In genomic region chr17:78650093-78650715, GRCh38 we compare ENCODE assay signal across 3 cellular contexts.
A peak's percentile ranks its signal among the peaks of the same experiment; 100 is the strongest.
TF ChIP-seq lines count a peak whose summit lies in the region.

No MANE protein-coding gene starts in this region.

TF ChIP-seq in SK-N-SH, 30 proteins besides CTCF, POLR2A, EP300 and RAD21 (continued from another document):
- TF ChIP-seq FOSL2 (IDR thresholded peaks at IDR 0.05; ENCODE audit: borderline replicate concordance, low read depth) (no peak), RFX5 (IDR thresholded peaks at IDR 0.05; ENCODE audit: low read length) (no peak)

TF ChIP-seq in SK-N-SH treated with all-trans-retinoic acid at 6 μM for 48 hours, 23 proteins besides CTCF, POLR2A, EP300 and RAD21:
- no peak for TF ChIP-seq TSHZ2 (CRISPR knock-in tag; IDR thresholded peaks at IDR 0.05)
- TF ChIP-seq ZFP30 (CRISPR knock-in tag; IDR thresholded peaks at IDR 0.05), result no peak
- TF ChIP-seq CSDC2 (CRISPR knock-in tag; IDR thresholded peaks at IDR 0.05), result no peak
- TF ChIP-seq ZC3H10 (CRISPR knock-in tag; IDR thresholded peaks at IDR 0.05), result no peak
- no peak for TF ChIP-seq ZNF70 (CRISPR knock-in tag; IDR thresholded peaks at IDR 0.05)
- TF ChIP-seq TOX (CRISPR knock-in tag; IDR thresholded peaks at IDR 0.05; ENCODE audit: borderline replicate concordance), result no peak
- TF ChIP-seq GLIS3 (CRISPR knock-in tag; IDR thresholded peaks at IDR 0.05), result no peak
- no peak for TF ChIP-seq ISL1 (CRISPR knock-in tag; IDR thresholded peaks at IDR 0.05)
- no peak for TF ChIP-seq TCF4 (CRISPR knock-in tag; IDR thresholded peaks at IDR 0.05; ENCODE audit: borderline replicate concordance)
- no peak for TF ChIP-seq ARNTL (CRISPR knock-in tag; IDR thresholded peaks at IDR 0.05; ENCODE audit: borderline replicate concordance, low read depth)

TF ChIP-seq in liver, 16 proteins besides CTCF, POLR2A, EP300 and RAD21 (continued from another document):
- TF ChIP-seq RXRA (IDR thresholded peaks at IDR 0.05) (peak in 1 of 2 donors; percentile 55), GABPA (IDR thresholded peaks at IDR 0.05 in 1 of 2, conservative IDR thresholded peaks at IDR 0.05 in 1 of 2) (no peak), NR2F2 (IDR thresholded peaks at IDR 0.05) (no peak), ATF3 (IDR thresholded peaks at IDR 0.05) (no peak)
